ENCODE assay signal across 1 cellular context in genomic region chr12:43835656-43836454, GRCh38.
TF ChIP-seq lines count a peak whose summit lies in the region.

Gene TMEM117, plus strand, starts transcription at chr12:43836081.

TF ChIP-seq in HepG2, 621 proteins besides CTCF, POLR2A, EP300 and RAD21 (continued from another document and continues in another):
- no peak for TF ChIP-seq PAXIP1 (CRISPR knock-in tag; conservative IDR thresholded peaks at IDR 0.05)
- TF ChIP-seq ZFP36L1 (CRISPR knock-in tag; IDR thresholded peaks at IDR 0.05) = no peak; the same call in 1 of the 2 replicates
- peak; percentile 37; the same call in 1 of the 2 replicates for TF ChIP-seq ZNF547 (CRISPR knock-in tag; IDR thresholded peaks at IDR 0.05)
- TF ChIP-seq NFYB (CRISPR knock-in tag; IDR thresholded peaks at IDR 0.05) = no peak
- no peak for TF ChIP-seq KAT8 (CRISPR knock-in tag; IDR thresholded peaks at IDR 0.05)
- TF ChIP-seq ATF3 (CRISPR knock-in tag; IDR thresholded peaks at IDR 0.05) = no peak
- TF ChIP-seq RBM22 (optimal IDR thresholded peaks at IDR 0.05; ENCODE audit: low read length) = no peak
- TF ChIP-seq ZMYM2 (CRISPR knock-in tag; IDR thresholded peaks at IDR 0.05) = no peak
- TF ChIP-seq PRPF4 (IDR thresholded peaks at IDR 0.05; ENCODE audit: low read depth, low read length, poor library complexity, severe bottlenecking) = no peak
- TF ChIP-seq MAFF (IDR thresholded peaks at IDR 0.05; ENCODE audit: low read depth, low read length) = no peak
- no peak for TF ChIP-seq ZHX2 (IDR thresholded peaks at IDR 0.05; ENCODE audit: low read depth)
- 0 out of 2 replicates have a peak, but pooled peaks have one; percentile 68 for TF ChIP-seq ZHX2 (CRISPR knock-in tag; IDR thresholded peaks at IDR 0.05; ENCODE audit: borderline replicate concordance)
- TF ChIP-seq ARID3A (IDR thresholded peaks at IDR 0.05; ENCODE audit: low read depth, low read length) = no peak
- peak; percentile 87 for TF ChIP-seq ZFY (CRISPR knock-in tag; IDR thresholded peaks at IDR 0.05)
- TF ChIP-seq ARHGAP35 (CRISPR knock-in tag; IDR thresholded peaks at IDR 0.05; ENCODE audit: borderline replicate concordance) = no peak; the same call in 1 of the 2 replicates
- no peak for TF ChIP-seq ZNF549 (CRISPR knock-in tag; IDR thresholded peaks at IDR 0.05)
- no peak for TF ChIP-seq HNF4A (CRISPR knock-in tag; IDR thresholded peaks at IDR 0.05)
- TF ChIP-seq ZNF687 (CRISPR knock-in tag; IDR thresholded peaks at IDR 0.05) = peak; percentile 90
- TF ChIP-seq ZNF329 (CRISPR knock-in tag; IDR thresholded peaks at IDR 0.05; ENCODE audit: low read depth) = no peak
- TF ChIP-seq CENPT (CRISPR knock-in tag; IDR thresholded peaks at IDR 0.05; ENCODE audit: low read depth) = no peak
- no peak for TF ChIP-seq ZNF383 (CRISPR knock-in tag; IDR thresholded peaks at IDR 0.05; ENCODE audit: borderline replicate concordance)
- no peak for TF ChIP-seq RBM39 (IDR thresholded peaks at IDR 0.05; ENCODE audit: low read depth, low read length, poor library complexity, severe bottlenecking)
- no peak for TF ChIP-seq NFE2L2 (IDR thresholded peaks at IDR 0.05; ENCODE audit: low read length)
- TF ChIP-seq ZNF354B (CRISPR knock-in tag; IDR thresholded peaks at IDR 0.05) = no peak
- TF ChIP-seq ZNF737 (CRISPR knock-in tag; IDR thresholded peaks at IDR 0.05; ENCODE audit: borderline replicate concordance) = no peak
- peak; percentile 69 for TF ChIP-seq MYC (CRISPR knock-in tag; IDR thresholded peaks at IDR 0.05; ENCODE audit: borderline replicate concordance)
- no peak for TF ChIP-seq HNRNPUL1 (IDR thresholded peaks at IDR 0.05; ENCODE audit: low read depth, low read length)
- no peak for TF ChIP-seq ZSCAN5A (CRISPR knock-in tag; IDR thresholded peaks at IDR 0.05; ENCODE audit: borderline replicate concordance)
- no peak for TF ChIP-seq BCLAF1 (IDR thresholded peaks at IDR 0.05)
- TF ChIP-seq ZNF431 (CRISPR knock-in tag; IDR thresholded peaks at IDR 0.05; ENCODE audit: borderline replicate concordance, low read depth) = no peak
- no peak for TF ChIP-seq ZNF841 (CRISPR knock-in tag; IDR thresholded peaks at IDR 0.05; ENCODE audit: borderline replicate concordance)
- TF ChIP-seq KLF13 (CRISPR knock-in tag; IDR thresholded peaks at IDR 0.05) = no peak
- TF ChIP-seq CSRNP1 (CRISPR knock-in tag; IDR thresholded peaks at IDR 0.05) = no peak
- TF ChIP-seq NPAS2 (CRISPR knock-in tag; IDR thresholded peaks at IDR 0.05; ENCODE audit: borderline replicate concordance) = no peak
- no peak for TF ChIP-seq NFYC (CRISPR knock-in tag; IDR thresholded peaks at IDR 0.05)
- TF ChIP-seq MYNN (CRISPR knock-in tag; IDR thresholded peaks at IDR 0.05; ENCODE audit: low read depth) = no peak
